In the genomic region with DNA sequence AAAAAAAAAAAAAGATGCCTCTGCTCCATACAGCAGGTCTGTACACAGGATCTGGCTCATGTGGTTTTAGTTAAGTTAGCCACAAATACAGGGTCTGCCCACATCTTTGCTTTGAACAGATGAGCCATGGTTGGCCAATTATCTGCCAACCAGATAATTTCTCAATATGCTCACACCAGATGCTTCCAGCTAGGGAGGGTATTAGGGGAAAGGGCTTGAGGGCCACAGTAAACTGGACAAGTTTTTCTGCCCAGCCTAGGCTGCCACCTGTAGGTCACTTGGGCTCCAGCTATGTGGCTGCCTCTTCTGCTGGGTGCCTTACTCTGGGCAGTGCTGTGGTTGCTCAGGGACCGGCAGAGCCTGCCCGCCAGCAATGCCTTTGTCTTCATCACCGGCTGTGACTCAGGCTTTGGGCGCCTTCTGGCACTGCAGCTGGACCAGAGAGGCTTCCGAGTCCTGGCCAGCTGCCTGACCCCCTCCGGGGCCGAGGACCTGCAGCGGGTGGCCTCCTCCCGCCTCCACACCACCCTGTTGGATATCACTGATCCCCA, we compare ENCODE assay signal across 2 cellular contexts.
TF ChIP-seq lines count a peak whose summit lies in the region.

No MANE protein-coding gene starts in this region.

TF ChIP-seq in IMR-90, 13 proteins besides CTCF, POLR2A, EP300 and RAD21:
- TF ChIP-seq RCOR1 (IDR thresholded peaks at IDR 0.05; ENCODE audit: insufficient replicate concordance, low read length) (peak; percentile 85), FOS (IDR thresholded peaks at IDR 0.05; ENCODE audit: low read depth, low read length) (peak; percentile 73), NFE2L2 (IDR thresholded peaks at IDR 0.05; ENCODE audit: low read depth, low read length) (no peak), SMC3 (IDR thresholded peaks at IDR 0.05; ENCODE audit: low read depth, low read length) (peak; percentile 57; the same call in 1 of the 2 replicates), BHLHE40 (IDR thresholded peaks at IDR 0.05; ENCODE audit: low read depth, low read length) (no peak), CEBPB (IDR thresholded peaks at IDR 0.05; ENCODE audit: low read depth, low read length) (0 out of 2 replicates have a peak, but pooled peaks have one; percentile 18), MAFK (IDR thresholded peaks at IDR 0.05; ENCODE audit: low read depth, low read length) (no peak), MAZ (IDR thresholded peaks at IDR 0.05; ENCODE audit: borderline replicate concordance, low read depth, low read length) (peak; percentile 74)
TF ChIP-seq in IMR-90: peak in this region for 5.

TF ChIP-seq in WTC11, 78 proteins besides CTCF, POLR2A, EP300 and RAD21:
- no peak for TF ChIP-seq ZNF423 (CRISPR knock-in tag; IDR thresholded peaks at IDR 0.05)
- TF ChIP-seq, protein P1, sequence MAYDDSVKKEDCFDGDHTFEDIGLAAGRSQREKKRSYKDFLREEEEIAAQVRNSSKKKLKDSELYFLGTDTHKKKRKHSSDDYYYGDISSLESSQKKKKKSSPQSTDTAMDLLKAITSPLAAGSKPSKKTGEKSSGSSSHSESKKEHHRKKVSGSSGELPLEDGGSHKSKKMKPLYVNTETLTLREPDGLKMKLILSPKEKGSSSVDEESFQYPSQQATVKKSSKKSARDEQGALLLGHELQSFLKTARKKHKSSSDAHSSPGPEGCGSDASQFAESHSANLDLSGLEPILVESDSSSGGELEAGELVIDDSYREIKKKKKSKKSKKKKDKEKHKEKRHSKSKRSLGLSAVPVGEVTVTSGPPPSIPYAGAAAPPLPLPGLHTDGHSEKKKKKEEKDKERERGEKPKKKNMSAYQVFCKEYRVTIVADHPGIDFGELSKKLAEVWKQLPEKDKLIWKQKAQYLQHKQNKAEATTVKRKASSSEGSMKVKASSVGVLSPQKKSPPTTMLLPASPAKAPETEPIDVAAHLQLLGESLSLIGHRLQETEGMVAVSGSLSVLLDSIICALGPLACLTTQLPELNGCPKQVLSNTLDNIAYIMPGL (CRISPR knock-in tag; IDR thresholded peaks at IDR 0.05), result 0 out of 2 replicates have a peak, but pooled peaks have one; percentile 50
